In the genomic region with DNA sequence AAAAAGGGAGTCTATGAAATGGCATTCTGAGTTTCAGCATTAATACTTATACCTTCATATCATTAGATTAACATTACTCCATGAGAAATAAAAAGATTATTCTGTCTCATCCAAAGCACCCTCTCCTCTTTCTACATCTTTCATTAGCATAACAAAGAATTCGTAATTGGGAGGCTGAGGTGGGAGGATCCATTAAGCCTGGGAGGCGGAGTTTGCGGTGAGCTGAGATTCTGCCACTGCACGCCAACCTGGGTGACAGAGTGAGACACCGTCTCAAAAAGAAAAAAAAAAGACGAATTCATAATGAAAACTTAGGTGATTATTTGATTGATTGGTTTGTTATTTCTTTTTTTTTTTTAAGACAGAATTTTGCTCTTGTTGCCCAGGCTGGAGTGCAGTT, we compare ENCODE assay signal across 10 cellular contexts. TPM values are rescaled to one million over a fixed set of nuclear protein-coding genes. Genes with fewer than 3 reads are reported as not detected.
DNase-seq lines count a peak whose midpoint lies in the region; ATAC-seq and TF ChIP-seq lines count a peak whose summit lies in the region.
"Had no signal": no experiment of that assay in that cellular context is flagged by ENCODE, and none has a peak within 500 bp of the region (broad histone marks: within the 10 kb centered on the region; RNA-seq: fewer than 3 reads in every experiment).

No MANE protein-coding gene starts in this region.

- H3K27me3 ChIP-seq in iPS-15b (ENCODE audit: control insufficient read depth, insufficient read depth, low read length) = no peaks in the 10 kb centered on the region
- H3K27me3 ChIP-seq in upper lobe of right lung = no peaks in the 10 kb centered on the region
- H3K27me3 ChIP-seq: pancreas had no signal

- no peak for TF ChIP-seq CTCF in upper lobe of right lung (IDR thresholded peaks at IDR 0.05)

- intact Hi-C loops in upper lobe of right lung (cut with DNase I) = no loop called here

- H3K27ac ChIP-seq in upper lobe of right lung = peak overlapping the region; percentile 99

- H3K4me1 ChIP-seq in iPS-15b (ENCODE audit: control insufficient read depth, insufficient read depth, low read length) = peaks cover 10% of the 10 kb centered on the region
- peaks cover 16% of the 10 kb centered on the region for H3K4me1 ChIP-seq in upper lobe of right lung

- H3K36me3 ChIP-seq in iPS-15b (ENCODE audit: control insufficient read depth, insufficient read depth, low read length) = peaks cover 2% of the 10 kb centered on the region
- H3K36me3 ChIP-seq in upper lobe of right lung = no peaks in the 10 kb centered on the region
- H3K36me3 ChIP-seq: pancreas had no signal

- no peak for ATAC-seq in upper lobe of right lung
- ATAC-seq: pancreas had no signal

- H3K4me3 ChIP-seq in iPS-15b (ENCODE audit: low read depth, low read length) (peak overlapping the region; percentile 30), upper lobe of right lung (no peak overlapping the region)

- H3K9ac ChIP-seq in iPS-15b (ENCODE audit: low read depth, low read length) = no peak overlapping the region

- peak; percentile 14 for DNase-seq in stimulated activated CD4-positive, alpha-beta T cell treated with anti-CD3 and anti-CD28 coated beads, Interleukin-4, amount 100 ng/mL, for 1 hour
- DNase-seq in stimulated activated CD4-positive, alpha-beta T cell treated with anti-CD3 and anti-CD28 coated beads, Interleukin-4, amount 100 ng/mL, for 4 hours = no peak
- DNase-seq in T follicular helper cell (ENCODE audit: low read depth) (peak; percentile 33), upper lobe of right lung (no peak), hippocampal formation (lab: John Stamatoyannopoulos, UW) (no peak), KBM-7 (no peak), inferior parietal cortex (ENCODE audit: extremely low spot score) (no peak)
- DNase-seq: DMS 273 treated with DMSO at 0.1 percent for 48 hours, pancreas had no signal

- H3K9me3 ChIP-seq in iPS-15b (ENCODE audit: control insufficient read depth, insufficient read depth, low read length) (no peaks in the 10 kb centered on the region), upper lobe of right lung (no peaks in the 10 kb centered on the region)
- H3K9me3 ChIP-seq: pancreas had no signal

- in situ Hi-C loops in KBM-7 (cut with MboI; ENCODE audit: low pct_unique_long_range_greater_than_20kb, low sequenced_read_pairs) = no loop called here

RNA-seq across cellular contexts. Expression of a gene that starts 1.8 kb away (rescaled TPM):
- 47.1 TPM for total RNA-seq in upper lobe of right lung

Comparison
In these comparisons a context has a peak if more than half of its experiments do, and no peak if none do; other contexts are left out.
1. DNase-seq: peak in stimulated activated CD4-positive, alpha-beta T cell treated with anti-CD3 and anti-CD28 coated beads, Interleukin-4, amount 100 ng/mL, for 1 hour (single experiment) and T follicular helper cell (single experiment); none in stimulated activated CD4-positive, alpha-beta T cell treated with anti-CD3 and anti-CD28 coated beads, Interleukin-4, amount 100 ng/mL, for 4 hours (0 of 2), upper lobe of right lung (single experiment), hippocampal formation (0 of 2), KBM-7 (single experiment) and inferior parietal cortex (single experiment).